ENCODE assay signal across 23 cellular contexts in genomic region chr2:143087033-143087432, GRCh38. TPM values are rescaled to one million over a fixed set of nuclear protein-coding genes. Genes with fewer than 3 reads are reported as not detected.
DNase-seq lines count a peak whose midpoint lies in the region; ATAC-seq, FAIRE-seq and TF ChIP-seq lines count a peak whose summit lies in the region.
"Had no signal": no experiment of that assay in that cellular context is flagged by ENCODE, and none has a peak within 500 bp of the region (broad histone marks: within the 10 kb centered on the region; RNA-seq: fewer than 3 reads in every experiment).

No MANE protein-coding gene starts in this region.

- POLR2A ChIA-PET in activated CD8-positive, alpha-beta T cell treated with anti-CD3 and anti-CD28 coated beads for 36 hours (lab: Charles Lee): no interaction called here
- POLR2A ChIA-PET in activated CD8-positive, alpha-beta T cell treated with anti-CD3 and anti-CD28 coated beads, Interleukin-2, amount 10 ng/mL, durations not matched to agents 7 days and 5 days (lab: Charles Lee): no interaction called here
- POLR2A ChIA-PET in IMR-90 (lab: Charles Lee; ENCODE audit: unreplicated experiment) (no interaction called here), GM12878 (lab: Charles Lee) (no interaction called here)

- no peak overlapping the region for H3K27ac Mint-ChIP-seq in activated CD8-positive, alpha-beta T cell treated with anti-CD3 and anti-CD28 coated beads for 36 hours
- no peak overlapping the region for H3K27ac Mint-ChIP-seq in activated CD8-positive, alpha-beta T cell treated with anti-CD3 and anti-CD28 coated beads, Interleukin-2, amount 10 ng/mL, durations not matched to agents 7 days and 5 days
- H3K27ac Mint-ChIP-seq: H9, IgD-negative memory B cell had no signal

- H3K4me3 Mint-ChIP-seq in activated CD8-positive, alpha-beta T cell treated with anti-CD3 and anti-CD28 coated beads for 36 hours: no peak overlapping the region
- H3K4me3 Mint-ChIP-seq in activated CD8-positive, alpha-beta T cell treated with anti-CD3 and anti-CD28 coated beads, Interleukin-2, amount 10 ng/mL, durations not matched to agents 7 days and 5 days: no peak overlapping the region
- H3K4me3 Mint-ChIP-seq: H9, IgD-negative memory B cell had no signal

- H2BK5ac ChIP-seq in IMR-90 (ENCODE audit: low read depth, low read length, poor library complexity, severe bottlenecking) (no peak overlapping the region), trophoblast cell (ENCODE audit: low read depth, low read length, poor library complexity) (no peak overlapping the region)

- dilution Hi-C loops in IMR-90 (cut with HindIII; ENCODE audit: low sequenced_read_pairs, unreplicated experiment): no loop called here

- intact Hi-C loops in activated CD8-positive, alpha-beta T cell treated with anti-CD3 and anti-CD28 coated beads for 36 hours (cut with micrococcal nuclease): no loop called here
- intact Hi-C loops in IMR-90 (cut with micrococcal nuclease) (no loop called here), GM12878 (cut with micrococcal nuclease; ENCODE audit: unreplicated experiment) (no loop called here)

- H3K18ac ChIP-seq in IMR-90 (ENCODE audit: low read depth, low read length) (no peak overlapping the region), trophoblast cell (ENCODE audit: low read length) (no peak overlapping the region)

- H2BK12ac ChIP-seq in trophoblast cell (ENCODE audit: low read length): no peak overlapping the region

- H3K79me1 ChIP-seq in IMR-90 (ENCODE audit: low read depth in 1 of 2, low read length in 2 of 2) (no peaks in the 10 kb centered on the region), trophoblast cell (ENCODE audit: low read length) (no peaks in the 10 kb centered on the region)

- H3K23ac ChIP-seq in IMR-90 (ENCODE audit: low read depth, low read length): no peak overlapping the region
- no peak overlapping the region for H3K23ac ChIP-seq in trophoblast cell (ENCODE audit: low read length)

- H3K36me3 ChIP-seq in IMR-90 (ENCODE audit: control insufficient read depth, insufficient read depth, low read length) (no peaks in the 10 kb centered on the region), GM12878 (ENCODE audit: control insufficient read depth in 2 of 2, insufficient read depth in 2 of 2, low read length in 1 of 2) (no peaks in the 10 kb centered on the region), trophoblast cell (ENCODE audit: control insufficient read depth in 1 of 2, insufficient read depth in 2 of 2, low read length in 2 of 2) (no peaks in the 10 kb centered on the region)

- H4K20me1 ChIP-seq in IMR-90 (ENCODE audit: insufficient read depth, low read length) (no peaks in the 10 kb centered on the region), GM12878 (ENCODE audit: control insufficient read depth, insufficient read depth) (no peaks in the 10 kb centered on the region)

- H3K27me3 ChIP-seq in IMR-90 (ENCODE audit: control insufficient read depth, insufficient read depth, low read length): no peaks in the 10 kb centered on the region
- no peaks in the 10 kb centered on the region for H3K27me3 ChIP-seq in GM12878 (replicated peaks in 1 of 2; ENCODE audit: control insufficient read depth in 2 of 2, insufficient read depth in 2 of 2, low read length in 1 of 2)
- H3K27me3 ChIP-seq in trophoblast cell (ENCODE audit: insufficient read depth, low read length): no peaks in the 10 kb centered on the region

- no peak for TF ChIP-seq CTCF in activated CD8-positive, alpha-beta T cell treated with anti-CD3 and anti-CD28 coated beads for 36 hours (IDR thresholded peaks at IDR 0.05)
- no peak for TF ChIP-seq CTCF in IMR-90 (conservative IDR thresholded peaks at IDR 0.05; ENCODE audit: low read depth, low read length)
- no peak for TF ChIP-seq CTCF in GM12878 (IDR thresholded peaks at IDR 0.05 in 2 of 3, conservative IDR thresholded peaks at IDR 0.05 in 1 of 3; ENCODE audit: control insufficient read depth in 2 of 3, extremely low read depth in 1 of 3, insufficient read depth in 1 of 3, low read depth in 3 of 3, low read length in 3 of 3)

- no peak overlapping the region for H4K12ac ChIP-seq in trophoblast cell (ENCODE audit: low read depth, low read length)

- H2AFZ ChIP-seq in IMR-90 (replicated peaks; ENCODE audit: low read length, poor library complexity) (no peak overlapping the region), GM12878 (ENCODE audit: control insufficient read depth, low read depth, low read length) (no peak overlapping the region), trophoblast cell (ENCODE audit: insufficient read depth, low read length, poor library complexity) (no peak overlapping the region)

- no peak overlapping the region for H3K4me3 ChIP-seq in IMR-90 (ENCODE audit: insufficient read depth, low read depth, low read length)
- H3K4me3 ChIP-seq in GM12878: no peak overlapping the region
- H3K4me3 ChIP-seq in trophoblast cell (ENCODE audit: low read depth, low read length): no peak overlapping the region

- H3K9me3 Mint-ChIP-seq in activated CD8-positive, alpha-beta T cell treated with anti-CD3 and anti-CD28 coated beads for 36 hours: peaks cover 1% of the 10 kb centered on the region
- no peaks in the 10 kb centered on the region for H3K9me3 Mint-ChIP-seq in activated CD8-positive, alpha-beta T cell treated with anti-CD3 and anti-CD28 coated beads, Interleukin-2, amount 10 ng/mL, durations not matched to agents 7 days and 5 days (ENCODE audit: insufficient read depth)
- H3K9me3 Mint-ChIP-seq: IgD-negative memory B cell had no signal

- no peak for DNase-seq in activated CD8-positive, alpha-beta T cell treated with anti-CD3 and anti-CD28 coated beads for 36 hours
- no peak for DNase-seq in activated CD8-positive, alpha-beta T cell treated with anti-CD3 and anti-CD28 coated beads, Interleukin-2, amount 10 ng/mL, durations not matched to agents 7 days and 5 days
- DNase-seq in IMR-90 (peak; percentile 20), GM12878 (ENCODE audit: low read depth, low spot score) (no peak), H54 (ENCODE audit: insufficient read length, low spot score) (no peak), trophoblast cell (no peak), hypothalamus (lab: John Stamatoyannopoulos, UW) (no peak)
- DNase-seq in stimulated activated naive CD8-positive, alpha-beta T cell treated with anti-CD3 and anti-CD28 coated beads, Interleukin-15, Interleukin-2, amounts not matched to agents 100 U/mL and 50 U/mL, for 24 hours: no peak
- DNase-seq: 8988T, DMS79 treated with DMSO at 0.1 percent for 48 hours, GDM1, H9, Karpas-422, MM.1S, NCI-H187, NCI-H2107, NCI-H2227 treated with DMSO at 0.1 percent for 48 hours, NCI-H510A treated with DMSO at 0.1 percent for 48 hours, NCI-H82, SHP77 treated with DMSO at 0.1 percent for 48 hours had no signal

- H2BK20ac ChIP-seq in IMR-90 (ENCODE audit: low read depth, low read length): no peak overlapping the region

- H3K4me1 ChIP-seq in IMR-90 (ENCODE audit: control insufficient read depth, insufficient read depth, low read length) (peaks cover 2% of the 10 kb centered on the region; the same call in 1 of the 2 replicates), GM12878 (ENCODE audit: control insufficient read depth, insufficient read depth, low read length) (no peaks in the 10 kb centered on the region), trophoblast cell (ENCODE audit: control insufficient read depth in 1 of 2, insufficient read depth in 2 of 2, low read length in 2 of 2) (no peaks in the 10 kb centered on the region)

- no peak overlapping the region for H4K5ac ChIP-seq in IMR-90 (ENCODE audit: low read depth, low read length)

- TF ChIP-seq RAD21 in IMR-90 (IDR thresholded peaks at IDR 0.05; ENCODE audit: low read length) (no peak), GM12878 (IDR thresholded peaks at IDR 0.05; ENCODE audit: insufficient read depth, low read depth, low read length) (no peak)

- no peak overlapping the region for H4K91ac ChIP-seq in IMR-90 (ENCODE audit: insufficient read depth, low read depth, low read length)
- H4K91ac ChIP-seq in trophoblast cell (ENCODE audit: low read depth, low read length): no peak overlapping the region

- no peak overlapping the region for H3K9ac ChIP-seq in IMR-90 (ENCODE audit: low read depth, low read length)
- no peak overlapping the region for H3K9ac ChIP-seq in GM12878 (ENCODE audit: control insufficient read depth, insufficient read depth, low read length)
- H3K9ac ChIP-seq in trophoblast cell (ENCODE audit: low read length): no peak overlapping the region

- H2BK120ac ChIP-seq in IMR-90 (ENCODE audit: low read depth, low read length) (no peak overlapping the region), trophoblast cell (ENCODE audit: insufficient read depth, low read length, poor library complexity) (no peak overlapping the region)

- no peak overlapping the region for H2AK9ac ChIP-seq in IMR-90 (replicated peaks; ENCODE audit: low read depth, low read length, poor library complexity)

- FAIRE-seq in GM12878 (lab: Jason Lieb, UNC): no peak
- no peak for FAIRE-seq in H54 (lab: Jason Lieb, UNC)

- SMC1A ChIA-PET in GM12878 (lab: Charles Lee; ENCODE audit: uncharacterized antibody, unreplicated experiment): interaction anchor here (1.1 to 1.4 kb wide), 2 partner anchors 10 to 17 kb away, joined by 3 to 5 read pairs; no protein-coding TSS in a partner anchor

- H4K8ac ChIP-seq in IMR-90 (ENCODE audit: low read depth in 2 of 2, low read length in 2 of 2) (no peak overlapping the region), trophoblast cell (ENCODE audit: low read depth, low read length) (no peak overlapping the region)

- no CpG with 5 or more reads among the region's 1 CpG for WGBS in IMR-90 (ENCODE audit: extremely low coverage in 2 of 2, insufficient read length in 1 of 2), 2 experiments
- WGBS in GM12878 (ENCODE audit: insufficient coverage, insufficient replicate concordance, low lambda C conversion rate, missing lambda C conversion rate): 29% methylated on average over 1 of the region's 1 CpG
- WGBS in trophoblast cell (ENCODE audit: extremely low coverage, insufficient coverage, insufficient read length): no CpG with 5 or more reads among the region's 1 CpG

- ATAC-seq in activated CD8-positive, alpha-beta T cell treated with anti-CD3 and anti-CD28 coated beads for 36 hours: peak; percentile 40
- no peak for ATAC-seq in activated CD8-positive, alpha-beta T cell treated with anti-CD3 and anti-CD28 coated beads, Interleukin-2, amount 10 ng/mL, durations not matched to agents 7 days and 5 days
- ATAC-seq in IMR-90 (ENCODE audit: low read depth) (no peak), GM12878 (peak; percentile 50; the same call in 2 of the 3 replicates)
- peak; percentile 42 for ATAC-seq in stimulated activated naive CD8-positive, alpha-beta T cell treated with anti-CD3 and anti-CD28 coated beads, Interleukin-15, Interleukin-2, amounts not matched to agents 100 U/mL and 50 U/mL, for 24 hours

- RAD21 ChIA-PET in GM12878 (lab: Charles Lee; ENCODE audit: unreplicated experiment): no interaction called here

- H2AK5ac ChIP-seq in IMR-90 (ENCODE audit: low read depth, low read length) (no peak overlapping the region), trophoblast cell (ENCODE audit: low read length) (no peak overlapping the region)

- no peaks in the 10 kb centered on the region for H3K27me3 Mint-ChIP-seq in activated CD8-positive, alpha-beta T cell treated with anti-CD3 and anti-CD28 coated beads for 36 hours
- H3K27me3 Mint-ChIP-seq in activated CD8-positive, alpha-beta T cell treated with anti-CD3 and anti-CD28 coated beads, Interleukin-2, amount 10 ng/mL, durations not matched to agents 7 days and 5 days (ENCODE audit: low read depth): no peaks in the 10 kb centered on the region
- H3K27me3 Mint-ChIP-seq: IgD-negative memory B cell had no signal

- H3K9me1 ChIP-seq in IMR-90 (ENCODE audit: insufficient read depth, low read length): no peaks in the 10 kb centered on the region

- H3K56ac ChIP-seq in IMR-90 (ENCODE audit: extremely low read depth, insufficient read depth, low read length): no peak overlapping the region

- H3K4ac ChIP-seq in IMR-90 (ENCODE audit: low read depth, low read length) (no peak overlapping the region), trophoblast cell (ENCODE audit: low read depth, low read length) (no peak overlapping the region)

- H2BK15ac ChIP-seq in IMR-90 (ENCODE audit: low read depth, low read length): 0 out of 3 replicates have a peak overlapping the region, but pooled peaks have one; percentile 43

- CTCF ChIA-PET in activated CD8-positive, alpha-beta T cell treated with anti-CD3 and anti-CD28 coated beads for 36 hours (lab: Charles Lee): interaction anchor here (1.2 to 1.4 kb wide), 2 partner anchors 24 to 197 kb away, joined by 3 to 4 read pairs; no protein-coding TSS in a partner anchor
- CTCF ChIA-PET in activated CD8-positive, alpha-beta T cell treated with anti-CD3 and anti-CD28 coated beads, Interleukin-2, amount 10 ng/mL, durations not matched to agents 7 days and 5 days (lab: Charles Lee): interaction anchor here (1.0 to 2.7 kb wide), 4 partner anchors 10 to 172 kb away, joined by 3 to 9 read pairs (median 6); no protein-coding TSS in a partner anchor
- CTCF ChIA-PET in IMR-90 (lab: Yijun Ruan, JAX) (interaction anchor here (0.6 to 0.8 kb wide), 2 partner anchors 16 to 197 kb away, joined by 3 to 5 read pairs; no protein-coding TSS in a partner anchor), GM12878 (lab: Yijun Ruan, JAX) (no interaction called here)

- H3K14ac ChIP-seq in IMR-90 (replicated peaks; ENCODE audit: low read depth, low read length) (no peak overlapping the region), trophoblast cell (ENCODE audit: low read length) (no peak overlapping the region)

- H3K4me2 ChIP-seq in IMR-90 (ENCODE audit: low read depth, low read length) (no peak overlapping the region), GM12878 (ENCODE audit: control insufficient read depth, insufficient read depth) (no peak overlapping the region), trophoblast cell (ENCODE audit: low read length) (no peak overlapping the region)

- H3K9me3 ChIP-seq in IMR-90 (ENCODE audit: control insufficient read depth, insufficient read depth, low read length) (peaks cover under 1% of the 10 kb centered on the region; the same call in 1 of the 2 replicates), GM12878 (replicated peaks; ENCODE audit: control insufficient read depth, insufficient read depth, low read length) (no peaks in the 10 kb centered on the region), trophoblast cell (ENCODE audit: insufficient read depth, low read depth, low read length) (no peaks in the 10 kb centered on the region)

- TF ChIP-seq POLR2A in IMR-90 (IDR thresholded peaks at IDR 0.05; ENCODE audit: low read depth, low read length) (no peak), GM12878 (IDR thresholded peaks at IDR 0.05; ENCODE audit: low read depth, low read length) (no peak), H54 (IDR thresholded peaks at IDR 0.05; ENCODE audit: low read depth, low read length) (no peak)

- no peaks in the 10 kb centered on the region for H3K36me3 Mint-ChIP-seq in activated CD8-positive, alpha-beta T cell treated with anti-CD3 and anti-CD28 coated beads for 36 hours (ENCODE audit: low read depth)
- H3K36me3 Mint-ChIP-seq in activated CD8-positive, alpha-beta T cell treated with anti-CD3 and anti-CD28 coated beads, Interleukin-2, amount 10 ng/mL, durations not matched to agents 7 days and 5 days (ENCODE audit: low read depth): no peaks in the 10 kb centered on the region
- H3K36me3 Mint-ChIP-seq: IgD-negative memory B cell had no signal

- BruUV-seq in IMR-90 (replicated peaks; lab: Mats Ljungman, UMichigan) (no TSS peak), GM12878 (replicated peaks; lab: Mats Ljungman, UMichigan) (no TSS peak)

- in situ Hi-C loops in IMR-90 (cut with MboI; ENCODE audit: low sequenced_read_pairs): no loop called here
- in situ Hi-C loops in GM12878 (cut with MboI): no loop called here

- peaks cover 24% of the 10 kb centered on the region for H3K4me1 Mint-ChIP-seq in activated CD8-positive, alpha-beta T cell treated with anti-CD3 and anti-CD28 coated beads for 36 hours (ENCODE audit: low read depth)
- H3K4me1 Mint-ChIP-seq in activated CD8-positive, alpha-beta T cell treated with anti-CD3 and anti-CD28 coated beads, Interleukin-2, amount 10 ng/mL, durations not matched to agents 7 days and 5 days (ENCODE audit: low read depth): peaks cover 20% of the 10 kb centered on the region
- H3K4me1 Mint-ChIP-seq: H9 had no signal

- TF ChIP-seq EP300 in GM12878 (IDR thresholded peaks at IDR 0.05; ENCODE audit: borderline replicate concordance in 1 of 2, control insufficient read depth in 1 of 2, low read depth in 2 of 2, low read length in 2 of 2): no peak

- H3K79me2 ChIP-seq in GM12878 (ENCODE audit: control insufficient read depth, insufficient read depth, low read length) (no peaks in the 10 kb centered on the region), trophoblast cell (ENCODE audit: control insufficient read depth, insufficient read depth, low read length, poor library complexity) (no peaks in the 10 kb centered on the region)

- H3K27ac ChIP-seq in IMR-90 (ENCODE audit: insufficient read depth, low read length): no peak overlapping the region
- no peak overlapping the region for H3K27ac ChIP-seq in GM12878 (ENCODE audit: control insufficient read depth, insufficient read depth)
- no peak overlapping the region for H3K27ac ChIP-seq in trophoblast cell (ENCODE audit: low read depth, low read length)

RNA-seq across cellular contexts. Expression of gene ARHGAP15, which starts 42.2 kb away (rescaled TPM):
- 10 to 100 TPM; 71.3 to 72.8 TPM for total RNA-seq in activated CD8-positive, alpha-beta T cell treated with anti-CD3 and anti-CD28 coated beads for 36 hours
- total RNA-seq in activated CD8-positive, alpha-beta T cell treated with anti-CD3 and anti-CD28 coated beads, Interleukin-2, amount 10 ng/mL, durations not matched to agents 7 days and 5 days: 100 to 1,000 TPM; 154 to 158 TPM
- total RNA-seq in IMR-90 (2012; rRNA removed) (not detected in 2 replicates), GM12878 (2014; rRNA removed) (55.1 and 64.1 TPM in 2 replicates), GM12878 (2014; rRNA removed; fragmentation: Illumina TruSeq; extraction: Trizol) (84.3 and 87.1 TPM in 2 replicates), GM12878 (2021) (44.4 and 44.8 TPM in 2 replicates)
- polyA plus RNA-seq in IMR-90 (2012; rRNA removed) (not detected in 2 replicates), GM12878 (2011; rRNA removed) (92.6 and 110 TPM in 2 replicates), GM12878 (2014; fragmentation: Illumina TruSeq; extraction: Trizol) (59.7 and 82.4 TPM in 2 replicates), GM12878 (2014; fragmentation: Nextera tagmentation; extraction: Ambion mirVana) (10 to 100 TPM; 66.6 to 69.9 TPM), GM12878 (2014; rRNA removed) (29.3 and 38.0 TPM in 2 replicates), GM12878 (2016; fragmentation: Nextera tagmentation; extraction: Ambion mirVana) (10 to 100 TPM; 66.9 to 72.7 TPM)
- not detected in 2 replicates for polyA plus RNA-seq in IMR-90 (2012; cell fraction: cytosol; rRNA removed)
- not detected in 2 replicates for polyA plus RNA-seq in IMR-90 (2012; cell fraction: nucleus; rRNA removed; ENCODE audit: low replicate concordance)
- 429 and 488 TPM in 2 replicates for total RNA-seq in GM12878 (2013; cell fraction: nucleolus; rRNA removed)
- polyA plus RNA-seq in GM12878 (2011; ENCODE audit: low read depth): 40.3 TPM
- polyA plus RNA-seq in GM12878 (2011; cell fraction: cytosol; rRNA removed): 31.9 and 32.3 TPM in 2 replicates
- polyA plus RNA-seq in GM12878 (2011; cell fraction: nucleus; rRNA removed): 47.1 and 52.0 TPM in 2 replicates
- 50.7 and 60.8 TPM in 2 replicates for polyA plus RNA-seq in GM12878 (2012)
- 91.3 and 128 TPM in 2 replicates for polyA minus RNA-seq in GM12878 (2011; rRNA and poly(A)+ RNA removed)
- polyA minus RNA-seq in GM12878 (2011; cell fraction: cytosol; rRNA and poly(A)+ RNA removed): 21.6 and 22.7 TPM in 2 replicates
- 290 and 318 TPM in 2 replicates for polyA minus RNA-seq in GM12878 (2011; cell fraction: nucleus; rRNA and poly(A)+ RNA removed)
- polyA plus RNA-seq in trophoblast cell (2013): 0.08 and 0.17 TPM in 2 replicates
- total RNA-seq: H9, HT1080 had no signal
- polyA plus RNA-seq: AG04450 had no signal

Comparison
In these comparisons a context has a peak if more than half of its experiments do, and no peak if none do; other contexts are left out.
1. ATAC-seq: peak in activated CD8-positive, alpha-beta T cell treated with anti-CD3 and anti-CD28 coated beads for 36 hours (single experiment), GM12878 (single experiment) and stimulated activated naive CD8-positive, alpha-beta T cell treated with anti-CD3 and anti-CD28 coated beads, Interleukin-15, Interleukin-2, amounts not matched to agents 100 U/mL and 50 U/mL, for 24 hours (single experiment); none in activated CD8-positive, alpha-beta T cell treated with anti-CD3 and anti-CD28 coated beads, Interleukin-2, amount 10 ng/mL, durations not matched to agents 7 days and 5 days (single experiment) and IMR-90 (single experiment).
2. RNA of gene ARHGAP15, which starts 42.2 kb away (total RNA-seq): 154 to 158 TPM in activated CD8-positive, alpha-beta T cell treated with anti-CD3 and anti-CD28 coated beads, Interleukin-2, amount 10 ng/mL, durations not matched to agents 7 days and 5 days, 71.3 to 72.8 TPM in activated CD8-positive, alpha-beta T cell treated with anti-CD3 and anti-CD28 coated beads for 36 hours and 44.4 to 488 TPM in GM12878; not detected in IMR-90; every median in the first group is over 10 times any median in the second.